Comparison of ENCODE assay signal across 1 cellular context in the genomic region with DNA sequence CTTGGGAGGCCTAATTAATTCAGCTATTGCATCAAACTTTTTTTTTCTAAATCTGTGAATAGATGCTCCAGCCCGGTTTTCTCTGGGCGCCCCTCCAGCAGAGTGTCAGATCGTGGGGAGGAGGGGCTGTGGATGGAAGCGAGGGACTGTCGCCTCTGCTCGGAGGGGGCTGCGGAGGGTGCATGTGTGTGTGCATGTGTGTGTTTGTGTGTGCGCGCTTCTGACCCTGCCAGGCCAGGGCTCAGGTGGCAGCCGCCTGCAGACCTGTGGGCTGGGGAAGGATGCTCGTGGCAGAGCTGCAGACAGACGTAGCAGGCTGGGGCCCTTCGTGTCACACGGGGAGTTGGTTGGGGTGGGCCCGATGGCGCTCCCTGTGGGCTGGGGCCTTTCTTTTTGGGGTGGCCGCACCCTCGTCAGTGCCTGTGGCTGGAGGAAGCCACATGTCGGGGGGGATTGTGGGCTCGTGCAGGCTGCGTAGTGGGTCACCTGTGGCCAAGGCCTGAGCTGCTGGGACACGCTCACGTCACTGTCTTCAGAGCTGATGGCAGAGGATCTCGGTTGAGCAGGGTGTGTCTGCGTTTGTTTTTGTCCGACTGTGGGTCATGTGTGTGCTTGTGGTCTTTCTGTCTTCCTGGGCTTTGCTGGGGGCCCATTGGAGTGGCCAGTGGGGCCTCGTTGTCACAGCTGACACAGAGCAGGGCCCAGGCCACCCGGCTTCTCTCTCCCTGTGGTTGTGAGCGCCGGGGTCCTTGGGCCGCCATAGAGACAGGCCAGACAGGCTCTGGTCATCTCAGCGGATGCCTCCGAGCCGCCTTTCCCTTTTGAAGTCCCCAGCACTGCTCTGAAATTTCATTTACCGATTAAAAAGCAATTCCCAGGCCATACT.
TF ChIP-seq lines count a peak whose summit lies in the region.

No MANE protein-coding gene starts in this region.

TF ChIP-seq in endothelial cell of umbilical vein, 7 proteins besides CTCF, POLR2A, EP300 and RAD21:
- TF ChIP-seq MYC (IDR thresholded peaks at IDR 0.05; ENCODE audit: low read depth, low read length) (no peak), POLR2AphosphoS5 (IDR thresholded peaks at IDR 0.05; ENCODE audit: insufficient read depth, low read depth, low read length) (no peak), JUN (IDR thresholded peaks at IDR 0.05; ENCODE audit: borderline replicate concordance, insufficient read depth, insufficient read length, low read depth) (no peak), FOS (IDR thresholded peaks at IDR 0.05; ENCODE audit: borderline replicate concordance, insufficient read depth, low read length) (no peak), GATA2 (IDR thresholded peaks at IDR 0.05; ENCODE audit: insufficient read depth, insufficient read length, low read depth, low read length) (no peak), EZH2 (IDR thresholded peaks at IDR 0.05; ENCODE audit: borderline replicate concordance, low read depth, low read length, severe bottlenecking) (no peak), MAX (IDR thresholded peaks at IDR 0.05; ENCODE audit: insufficient read depth, insufficient read length) (no peak)
